15 cellular contexts compared by ENCODE assay signal in the genomic region with DNA sequence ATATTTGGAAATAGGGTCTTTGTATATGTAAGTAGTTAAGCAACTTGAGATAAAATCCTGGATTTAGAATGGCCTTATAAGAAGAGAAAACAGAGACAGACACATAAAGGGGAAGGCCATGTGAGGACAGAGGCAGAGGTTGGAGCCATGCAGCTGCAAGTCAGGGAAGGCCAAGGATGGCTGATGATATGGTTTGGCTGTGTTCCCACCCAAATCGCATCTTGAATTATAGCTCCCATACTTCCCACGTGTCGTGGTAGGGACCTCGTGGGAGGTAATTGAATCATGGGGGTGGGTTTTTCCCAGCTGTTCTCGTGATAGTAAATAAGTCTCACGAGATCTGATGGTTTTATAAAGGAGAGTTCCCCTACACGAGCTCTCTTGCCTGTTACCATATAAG.
DNase-seq lines count a peak whose midpoint lies in the region; ATAC-seq, FAIRE-seq and TF ChIP-seq lines count a peak whose summit lies in the region.
"Had no signal": no experiment of that assay in that cellular context is flagged by ENCODE, and none has a peak within 500 bp of the region (broad histone marks: within the 10 kb centered on the region; RNA-seq: fewer than 3 reads in every experiment).

No MANE protein-coding gene starts in this region.

- H4K20me1 ChIP-seq in BLaER1 (no peaks in the 10 kb centered on the region), Karpas-422 (ENCODE audit: insufficient read depth, low read depth, low read length) (no peaks in the 10 kb centered on the region), astrocyte (ENCODE audit: insufficient read depth, low read length) (no peaks in the 10 kb centered on the region)

- TF ChIP-seq CTCF in astrocyte (IDR thresholded peaks at IDR 0.05; ENCODE audit: insufficient read depth, low read depth, low read length), result no peak
- no peak for TF ChIP-seq CTCF in fibroblast of villous mesenchyme (IDR thresholded peaks at IDR 0.05; ENCODE audit: insufficient read depth, low read depth, low read length)

- H3K4me1 Mint-ChIP-seq in astrocyte (ENCODE audit: low read depth, unreplicated experiment), result no peaks in the 10 kb centered on the region
- H3K4me1 Mint-ChIP-seq in activated T-cell treated with anti-CD3 and anti-CD28 coated beads, Interleukin-2, amount 50 U/mL, for 24 hours (ENCODE audit: low read depth), result no peaks in the 10 kb centered on the region
- no peaks in the 10 kb centered on the region for H3K4me1 Mint-ChIP-seq in stimulated activated memory B cell treated with anti-CD40 and anti-IgM and Interleukin-4, amounts not matched to agents 10 μg/mL and 1 μg/mL and 100 μg/mL, for 72 hours
- H3K4me1 Mint-ChIP-seq: CD4-positive, alpha-beta memory T cell had no signal

- H3K4me3 Mint-ChIP-seq in astrocyte (ENCODE audit: unreplicated experiment), result no peak overlapping the region
- H3K4me3 Mint-ChIP-seq in activated T-cell treated with anti-CD3 and anti-CD28 coated beads, Interleukin-2, amount 50 U/mL, for 24 hours, result no peak overlapping the region
- no peak overlapping the region for H3K4me3 Mint-ChIP-seq in stimulated activated memory B cell treated with anti-CD40 and anti-IgM and Interleukin-4, amounts not matched to agents 10 μg/mL and 1 μg/mL and 100 μg/mL, for 72 hours
- H3K4me3 Mint-ChIP-seq: CD4-positive, alpha-beta memory T cell had no signal

- H3K79me2 ChIP-seq in Karpas-422 (ENCODE audit: low read length) (no peaks in the 10 kb centered on the region), astrocyte (ENCODE audit: insufficient read depth, low read length) (no peaks in the 10 kb centered on the region)

- no peak for ATAC-seq in HG03025 (IDR thresholded peaks at IDR 0.05; ENCODE audit: low FRiP score, unreplicated experiment)
- ATAC-seq in stimulated activated memory B cell treated with anti-CD40 and anti-IgM and Interleukin-4, amounts not matched to agents 10 μg/mL and 1 μg/mL and 100 μg/mL, for 72 hours, result no peak
- ATAC-seq: HCT116 had no signal

- H3K9me3 ChIP-seq in BLaER1 (peaks cover 11% of the 10 kb centered on the region; the same call in 1 of the 2 replicates), Karpas-422 (ENCODE audit: low read length) (peaks cover 1% of the 10 kb centered on the region; the same call in 1 of the 2 replicates), astrocyte (ENCODE audit: insufficient read depth, low read depth, low read length) (no peaks in the 10 kb centered on the region)

- H3K27me3 Mint-ChIP-seq in astrocyte (ENCODE audit: low read depth, unreplicated experiment), result peaks cover 17% of the 10 kb centered on the region
- peaks cover 14% of the 10 kb centered on the region for H3K27me3 Mint-ChIP-seq in activated T-cell treated with anti-CD3 and anti-CD28 coated beads, Interleukin-2, amount 50 U/mL, for 24 hours
- peaks cover 36% of the 10 kb centered on the region for H3K27me3 Mint-ChIP-seq in stimulated activated memory B cell treated with anti-CD40 and anti-IgM and Interleukin-4, amounts not matched to agents 10 μg/mL and 1 μg/mL and 100 μg/mL, for 72 hours

- DNase-seq in Karpas-422, result peak; percentile 32
- peak; percentile 6 for DNase-seq in astrocyte (ENCODE audit: low read depth)
- peak; percentile 7 for DNase-seq in fibroblast of villous mesenchyme (ENCODE audit: low read depth)
- DNase-seq in activated T-cell treated with anti-CD3 and anti-CD28 coated beads, Interleukin-2, amount 50 U/mL, for 24 hours, result no peak
- DNase-seq: ACHN; CD4-positive, alpha-beta memory T cell; DND-41; GF-D8 had no signal

- H3K9ac ChIP-seq in BLaER1, result no peak overlapping the region
- H3K9ac ChIP-seq in Karpas-422 (ENCODE audit: low read length), result no peak overlapping the region
- no peak overlapping the region for H3K9ac ChIP-seq in astrocyte (ENCODE audit: low read length)

- no peak overlapping the region for H2AFZ ChIP-seq in Karpas-422 (ENCODE audit: low read length)
- no peak overlapping the region for H2AFZ ChIP-seq in astrocyte (ENCODE audit: low read depth, low read length)

- H3K36me3 ChIP-seq in BLaER1, result no peaks in the 10 kb centered on the region
- no peaks in the 10 kb centered on the region for H3K36me3 ChIP-seq in Karpas-422 (ENCODE audit: insufficient read depth, low read length)
- no peaks in the 10 kb centered on the region for H3K36me3 ChIP-seq in astrocyte (ENCODE audit: insufficient read depth, low read length)

- no peaks in the 10 kb centered on the region for H3K36me3 Mint-ChIP-seq in astrocyte (ENCODE audit: low read depth, unreplicated experiment)
- H3K36me3 Mint-ChIP-seq in activated T-cell treated with anti-CD3 and anti-CD28 coated beads, Interleukin-2, amount 50 U/mL, for 24 hours (ENCODE audit: low read depth), result no peaks in the 10 kb centered on the region
- H3K36me3 Mint-ChIP-seq in stimulated activated memory B cell treated with anti-CD40 and anti-IgM and Interleukin-4, amounts not matched to agents 10 μg/mL and 1 μg/mL and 100 μg/mL, for 72 hours, result no peaks in the 10 kb centered on the region
- H3K36me3 Mint-ChIP-seq: CD4-positive, alpha-beta memory T cell had no signal

- H3K4me2 ChIP-seq in BLaER1, result peak overlapping the region; percentile 35; the same call in 1 of the 2 replicates
- H3K4me2 ChIP-seq in Karpas-422 (ENCODE audit: low read depth, low read length, poor library complexity, severe bottlenecking), result no peak overlapping the region
- H3K4me2 ChIP-seq in astrocyte (ENCODE audit: low read length), result no peak overlapping the region

- no peak for FAIRE-seq in astrocyte (lab: Jason Lieb, UNC)
- FAIRE-seq: H54 had no signal

- H3K4me1 ChIP-seq in BLaER1 (peaks cover 19% of the 10 kb centered on the region), Karpas-422 (ENCODE audit: low read length) (no peaks in the 10 kb centered on the region), astrocyte (ENCODE audit: insufficient read depth, low read length) (no peaks in the 10 kb centered on the region)

- H3K27ac Mint-ChIP-seq in astrocyte (ENCODE audit: unreplicated experiment), result no peak overlapping the region
- no peak overlapping the region for H3K27ac Mint-ChIP-seq in activated T-cell treated with anti-CD3 and anti-CD28 coated beads, Interleukin-2, amount 50 U/mL, for 24 hours
- H3K27ac Mint-ChIP-seq in stimulated activated memory B cell treated with anti-CD40 and anti-IgM and Interleukin-4, amounts not matched to agents 10 μg/mL and 1 μg/mL and 100 μg/mL, for 72 hours, result no peak overlapping the region
- H3K27ac Mint-ChIP-seq: CD4-positive, alpha-beta memory T cell had no signal

- H3K4me3 ChIP-seq in BLaER1 (no peak overlapping the region), Karpas-422 (ENCODE audit: low read length) (no peak overlapping the region), astrocyte (ENCODE audit: insufficient read depth, low read depth, low read length) (no peak overlapping the region), fibroblast of villous mesenchyme (ENCODE audit: low read depth, low read length) (no peak overlapping the region)

- H3K27me3 ChIP-seq in BLaER1, result no peaks in the 10 kb centered on the region
- no peaks in the 10 kb centered on the region for H3K27me3 ChIP-seq in Karpas-422 (ENCODE audit: low read length)
- no peaks in the 10 kb centered on the region for H3K27me3 ChIP-seq in astrocyte (ENCODE audit: insufficient read depth, low read length)

- no peaks in the 10 kb centered on the region for H3K9me2 ChIP-seq in Karpas-422 (replicated peaks; ENCODE audit: insufficient read depth, low read length)

- peaks cover 11% of the 10 kb centered on the region for H3K9me3 Mint-ChIP-seq in astrocyte (ENCODE audit: unreplicated experiment)
- H3K9me3 Mint-ChIP-seq in activated T-cell treated with anti-CD3 and anti-CD28 coated beads, Interleukin-2, amount 50 U/mL, for 24 hours, result peaks cover 6% of the 10 kb centered on the region
- peaks cover 8% of the 10 kb centered on the region for H3K9me3 Mint-ChIP-seq in stimulated activated memory B cell treated with anti-CD40 and anti-IgM and Interleukin-4, amounts not matched to agents 10 μg/mL and 1 μg/mL and 100 μg/mL, for 72 hours

- H3K27ac ChIP-seq in BLaER1 (no peak overlapping the region), Karpas-422 (ENCODE audit: low read length) (no peak overlapping the region), astrocyte (ENCODE audit: low read depth, low read length) (no peak overlapping the region)
- H3K27ac ChIP-seq: C4-2B, HL-60 had no signal
